Comparison of ENCODE assay signal across 20 cellular contexts in the genomic region with DNA sequence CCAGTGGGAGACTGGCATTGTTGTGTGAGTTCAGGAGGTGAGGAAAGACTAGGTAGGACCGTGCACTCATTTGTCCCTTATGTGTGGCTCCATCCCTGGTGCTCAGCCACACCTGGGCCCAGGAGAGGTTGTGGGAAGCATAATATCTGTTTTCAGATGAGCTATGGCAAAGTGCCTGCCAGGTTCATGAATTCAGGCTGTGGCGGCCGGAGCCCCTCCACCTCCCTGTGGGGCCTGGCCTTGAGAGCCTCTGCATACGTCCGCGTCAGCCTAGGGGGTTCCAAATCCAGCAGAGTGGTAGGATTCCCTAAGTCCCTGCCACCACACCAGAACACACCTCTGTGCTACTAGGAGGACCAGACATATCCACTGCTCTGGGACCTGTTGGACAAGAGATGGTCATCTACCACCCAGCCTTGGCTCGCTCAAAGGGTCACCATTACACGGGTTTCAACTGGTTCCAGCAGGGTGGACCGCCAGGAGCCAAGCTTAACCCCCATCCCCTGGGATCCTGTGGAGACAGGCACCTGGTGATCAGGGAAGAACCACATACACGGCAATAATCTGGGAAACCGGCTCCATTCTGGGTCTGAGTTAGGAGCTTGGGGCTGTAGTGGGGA. TPM values are rescaled to one million over a fixed set of nuclear protein-coding genes. Genes with fewer than 3 reads are reported as not detected.
DNase-seq lines count a peak whose midpoint lies in the region; ATAC-seq and TF ChIP-seq lines count a peak whose summit lies in the region.
"Had no signal": no experiment of that assay in that cellular context is flagged by ENCODE, and none has a peak within 500 bp of the region (broad histone marks: within the 10 kb centered on the region; RNA-seq: fewer than 3 reads in every experiment).

No MANE protein-coding gene starts in this region.

- no peak for DNase-seq in activated naive CD8-positive, alpha-beta T cell treated with anti-CD3 and anti-CD28 coated beads, Interleukin-2, amount 10 ng/mL, durations not matched to agents 7 days and 5 days
- DNase-seq in activated naive CD8-positive, alpha-beta T cell treated with anti-CD3 and anti-CD28 coated beads, Interleukin-2, amount 50 U/mL, for 24 hours, result no peak
- DNase-seq in naive thymus-derived CD4-positive, alpha-beta T cell, result no peak
- DNase-seq in type B pancreatic cell (ENCODE audit: extremely low spot score, unreplicated experiment) (no peak), SKM-1 treated with dmso at 0.1 percent for 144 hours (lab: John Stamatoyannopoulos, UW; ENCODE audit: unreplicated experiment) (no peak)
- DNase-seq: activated CD4-positive, alpha-beta T cell treated with anti-CD3 and anti-CD28 coated beads, Interleukin-2, amount 50 U/mL, for 48 hours; cortex of kidney; foreskin melanocyte; left colon; midbrain; NCI-H69; stimulated activated CD4-positive, alpha-beta T cell treated with anti-CD3 and anti-CD28 coated beads, Interleukin-4, amount 100 ng/mL, for 24 hours had no signal

- H3K27ac ChIP-seq in naive thymus-derived CD4-positive, alpha-beta T cell (ENCODE audit: low read depth, low read length), result no peak overlapping the region
- H3K27ac ChIP-seq: HL-60, SJSA1 had no signal

- H3K36me3 Mint-ChIP-seq in activated naive CD8-positive, alpha-beta T cell treated with anti-CD3 and anti-CD28 coated beads, Interleukin-2, amount 10 ng/mL, durations not matched to agents 7 days and 5 days, result peaks cover 21% of the 10 kb centered on the region
- H3K36me3 Mint-ChIP-seq in activated naive CD8-positive, alpha-beta T cell treated with anti-CD3 and anti-CD28 coated beads, Interleukin-2, amount 50 U/mL, for 24 hours (ENCODE audit: low read depth), result peaks cover 24% of the 10 kb centered on the region
- peaks cover 57% of the 10 kb centered on the region for H3K36me3 Mint-ChIP-seq in activated T-helper 17 cell treated with anti-CD3 and anti-CD28 coated beads, Interleukin-2, amount 50 U/mL, for 72 hours (ENCODE audit: low read depth)
- H3K36me3 Mint-ChIP-seq in naive thymus-derived CD4-positive, alpha-beta T cell, result peaks cover 5 to 47% (median 29%) of the 10 kb centered on the region in 5 donors
- H3K36me3 Mint-ChIP-seq in type B pancreatic cell, result peaks cover 20% of the 10 kb centered on the region

- H3K4me3 Mint-ChIP-seq in activated naive CD8-positive, alpha-beta T cell treated with anti-CD3 and anti-CD28 coated beads, Interleukin-2, amount 10 ng/mL, durations not matched to agents 7 days and 5 days, result no peak overlapping the region
- no peak overlapping the region for H3K4me3 Mint-ChIP-seq in activated naive CD8-positive, alpha-beta T cell treated with anti-CD3 and anti-CD28 coated beads, Interleukin-2, amount 50 U/mL, for 24 hours
- H3K4me3 Mint-ChIP-seq in activated T-helper 17 cell treated with anti-CD3 and anti-CD28 coated beads, Interleukin-2, amount 50 U/mL, for 72 hours, result peak overlapping the region; percentile 62
- H3K4me3 Mint-ChIP-seq in naive thymus-derived CD4-positive, alpha-beta T cell, result peak overlapping the region in 7 of 10 donors; percentile 14 to 61 (median 45)
- H3K4me3 Mint-ChIP-seq in type B pancreatic cell, result peak overlapping the region; percentile 37

- CTCF ChIA-PET in naive thymus-derived CD4-positive, alpha-beta T cell (lab: Charles Lee), result no interaction called here

- POLR2A ChIA-PET in activated naive CD8-positive, alpha-beta T cell treated with anti-CD3 and anti-CD28 coated beads, Interleukin-2, amount 10 ng/mL, durations not matched to agents 7 days and 5 days (lab: Charles Lee), result interaction anchor here (1.0 kb wide), 1 partner anchor 33 kb away, joined by 5 read pairs; no protein-coding TSS in a partner anchor
- POLR2A ChIA-PET in naive thymus-derived CD4-positive, alpha-beta T cell (lab: Charles Lee), result no interaction called here

- ATAC-seq in activated naive CD8-positive, alpha-beta T cell treated with anti-CD3 and anti-CD28 coated beads, Interleukin-2, amount 10 ng/mL, durations not matched to agents 7 days and 5 days (ENCODE audit: low read depth), result no peak
- ATAC-seq in activated naive CD8-positive, alpha-beta T cell treated with anti-CD3 and anti-CD28 coated beads, Interleukin-2, amount 50 U/mL, for 24 hours, result no peak
- ATAC-seq in activated T-helper 17 cell treated with anti-CD3 and anti-CD28 coated beads, Interleukin-2, amount 50 U/mL, for 72 hours (replicated peaks), result no peak
- no peak for ATAC-seq in naive thymus-derived CD4-positive, alpha-beta T cell
- no peak for ATAC-seq in HG03571 (IDR thresholded peaks at IDR 0.05; ENCODE audit: unreplicated experiment)
- ATAC-seq in GM21390 (IDR thresholded peaks at IDR 0.05; ENCODE audit: unreplicated experiment), result no peak
- ATAC-seq: K562, left colon had no signal

- no peak for TF ChIP-seq CTCF in type B pancreatic cell (conservative IDR thresholded peaks at IDR 0.05)

- H3K27ac Mint-ChIP-seq in activated naive CD8-positive, alpha-beta T cell treated with anti-CD3 and anti-CD28 coated beads, Interleukin-2, amount 10 ng/mL, durations not matched to agents 7 days and 5 days, result peak overlapping the region; percentile 10
- H3K27ac Mint-ChIP-seq in activated naive CD8-positive, alpha-beta T cell treated with anti-CD3 and anti-CD28 coated beads, Interleukin-2, amount 50 U/mL, for 24 hours, result no peak overlapping the region
- peak overlapping the region; percentile 58 for H3K27ac Mint-ChIP-seq in activated T-helper 17 cell treated with anti-CD3 and anti-CD28 coated beads, Interleukin-2, amount 50 U/mL, for 72 hours
- H3K27ac Mint-ChIP-seq in naive thymus-derived CD4-positive, alpha-beta T cell, result peak overlapping the region in 2 of 9 donors; percentile 31 to 49
- H3K27ac Mint-ChIP-seq in type B pancreatic cell, result no peak overlapping the region

- H3K9me3 Mint-ChIP-seq in activated naive CD8-positive, alpha-beta T cell treated with anti-CD3 and anti-CD28 coated beads, Interleukin-2, amount 10 ng/mL, durations not matched to agents 7 days and 5 days, result no peaks in the 10 kb centered on the region
- no peaks in the 10 kb centered on the region for H3K9me3 Mint-ChIP-seq in activated naive CD8-positive, alpha-beta T cell treated with anti-CD3 and anti-CD28 coated beads, Interleukin-2, amount 50 U/mL, for 24 hours
- no peaks in the 10 kb centered on the region for H3K9me3 Mint-ChIP-seq in activated T-helper 17 cell treated with anti-CD3 and anti-CD28 coated beads, Interleukin-2, amount 50 U/mL, for 72 hours
- H3K9me3 Mint-ChIP-seq in naive thymus-derived CD4-positive, alpha-beta T cell, result peaks cover 0 to 2% (median 0%) of the 10 kb centered on the region in 11 donors
- no peaks in the 10 kb centered on the region for H3K9me3 Mint-ChIP-seq in type B pancreatic cell

- peaks cover 5% of the 10 kb centered on the region for H3K27me3 Mint-ChIP-seq in activated naive CD8-positive, alpha-beta T cell treated with anti-CD3 and anti-CD28 coated beads, Interleukin-2, amount 10 ng/mL, durations not matched to agents 7 days and 5 days
- peaks cover 18% of the 10 kb centered on the region for H3K27me3 Mint-ChIP-seq in activated naive CD8-positive, alpha-beta T cell treated with anti-CD3 and anti-CD28 coated beads, Interleukin-2, amount 50 U/mL, for 24 hours
- no peaks in the 10 kb centered on the region for H3K27me3 Mint-ChIP-seq in activated T-helper 17 cell treated with anti-CD3 and anti-CD28 coated beads, Interleukin-2, amount 50 U/mL, for 72 hours
- peaks cover 0 to 12% (median 6%) of the 10 kb centered on the region in 5 donors for H3K27me3 Mint-ChIP-seq in naive thymus-derived CD4-positive, alpha-beta T cell
- H3K27me3 Mint-ChIP-seq in type B pancreatic cell, result peaks cover 34% of the 10 kb centered on the region

- no peaks in the 10 kb centered on the region for H3K9me3 ChIP-seq in naive thymus-derived CD4-positive, alpha-beta T cell (ENCODE audit: control insufficient read depth in 2 of 3, low read length in 3 of 3)
- H3K9me3 ChIP-seq: ascending aorta, ovary had no signal

- H3K4me1 ChIP-seq in naive thymus-derived CD4-positive, alpha-beta T cell (ENCODE audit: control insufficient read depth in 2 of 2, insufficient read depth in 2 of 2, low read length in 2 of 2), result peaks cover 0 to 4% of the 10 kb centered on the region in 2 donors

- H3K36me3 ChIP-seq in naive thymus-derived CD4-positive, alpha-beta T cell (ENCODE audit: control insufficient read depth in 2 of 3, insufficient read depth in 3 of 3, low read length in 3 of 3), result peaks cover 0 to 41% (median 8%) of the 10 kb centered on the region in 3 experiments
- H3K36me3 ChIP-seq: ovary had no signal

- H3K27me3 ChIP-seq in naive thymus-derived CD4-positive, alpha-beta T cell (ENCODE audit: control insufficient read depth in 2 of 2, insufficient read depth in 2 of 2, low read length in 2 of 2), result no peaks in the 10 kb centered on the region
- H3K27me3 ChIP-seq: ascending aorta, ovary, SJSA1 had no signal

- intact Hi-C loops in naive thymus-derived CD4-positive, alpha-beta T cell (cut with micrococcal nuclease), result no loop called here

- H3K4me1 Mint-ChIP-seq in activated naive CD8-positive, alpha-beta T cell treated with anti-CD3 and anti-CD28 coated beads, Interleukin-2, amount 10 ng/mL, durations not matched to agents 7 days and 5 days, result peaks cover 22% of the 10 kb centered on the region
- peaks cover 11% of the 10 kb centered on the region for H3K4me1 Mint-ChIP-seq in activated naive CD8-positive, alpha-beta T cell treated with anti-CD3 and anti-CD28 coated beads, Interleukin-2, amount 50 U/mL, for 24 hours
- peaks cover 13% of the 10 kb centered on the region for H3K4me1 Mint-ChIP-seq in activated T-helper 17 cell treated with anti-CD3 and anti-CD28 coated beads, Interleukin-2, amount 50 U/mL, for 72 hours
- H3K4me1 Mint-ChIP-seq in naive thymus-derived CD4-positive, alpha-beta T cell, result peaks cover 6 to 31% (median 10%) of the 10 kb centered on the region in 7 donors
- H3K4me1 Mint-ChIP-seq in type B pancreatic cell (ENCODE audit: unreplicated experiment), result no peaks in the 10 kb centered on the region

- H3K4me3 ChIP-seq in naive thymus-derived CD4-positive, alpha-beta T cell (ENCODE audit: low read length), result no peak overlapping the region
- H3K4me3 ChIP-seq: ascending aorta, K562, ovary, SJSA1 had no signal

RNA-seq across cellular contexts. Expression of a gene that starts 2.0 kb away (rescaled TPM):
- 10 to 100 TPM in 1 of 2 experiments, 1 to 10 TPM in 1; 9.0 to 10.1 TPM for total RNA-seq in activated naive CD8-positive, alpha-beta T cell treated with anti-CD3 and anti-CD28 coated beads, Interleukin-2, amount 10 ng/mL, durations not matched to agents 7 days and 5 days
- 10 to 100 TPM in 1 of 2 donors, 1 to 10 TPM in 1; 8.3 to 12.3 TPM for total RNA-seq in activated T-helper 17 cell treated with anti-CD3 and anti-CD28 coated beads, Interleukin-2, amount 50 U/mL, for 72 hours
- 10 to 100 TPM in 1 of 5 experiments, 1 to 10 TPM in 4; 1.9 to 13.2 (median 2.7) TPM for total RNA-seq in naive thymus-derived CD4-positive, alpha-beta T cell
- 1 to 10 TPM in 1 of 2 donors, under 1 TPM in 1; 0.78 to 2.4 TPM for polyA plus RNA-seq in naive thymus-derived CD4-positive, alpha-beta T cell
- 9.7 and 11.0 TPM in 2 replicates for total RNA-seq in type B pancreatic cell (ENCODE audit: low replicate concordance)

RNA-seq across cellular contexts. Expression of a gene that starts 10.9 kb away (rescaled TPM):
- 10 to 100 TPM; 77.3 to 81.7 TPM for total RNA-seq in activated naive CD8-positive, alpha-beta T cell treated with anti-CD3 and anti-CD28 coated beads, Interleukin-2, amount 10 ng/mL, durations not matched to agents 7 days and 5 days
- total RNA-seq in activated T-helper 17 cell treated with anti-CD3 and anti-CD28 coated beads, Interleukin-2, amount 50 U/mL, for 72 hours, result 10 to 100 TPM; 36.3 to 65.9 TPM
- 10 to 100 TPM; 47.0 to 92.8 (median 52.8) TPM for total RNA-seq in naive thymus-derived CD4-positive, alpha-beta T cell
- polyA plus RNA-seq in naive thymus-derived CD4-positive, alpha-beta T cell, result 10 to 100 TPM; 69.8 to 71.1 TPM
- 6.2 and 14.8 TPM in 2 replicates for total RNA-seq in type B pancreatic cell (ENCODE audit: low replicate concordance)

RNA-seq across cellular contexts. Expression of a gene that starts 11.0 kb away (rescaled TPM):
- 10 to 100 TPM; 34.1 to 41.3 TPM for total RNA-seq in activated naive CD8-positive, alpha-beta T cell treated with anti-CD3 and anti-CD28 coated beads, Interleukin-2, amount 10 ng/mL, durations not matched to agents 7 days and 5 days
- 100 to 1,000 TPM in 1 of 2 donors, 10 to 100 TPM in 1; 33.1 to 108 TPM for total RNA-seq in activated T-helper 17 cell treated with anti-CD3 and anti-CD28 coated beads, Interleukin-2, amount 50 U/mL, for 72 hours
- 10 to 100 TPM in 2 of 5 experiments, 1 to 10 TPM in 3; 8.7 to 84.7 (median 9.7) TPM for total RNA-seq in naive thymus-derived CD4-positive, alpha-beta T cell
- 1 to 10 TPM; 5.2 to 7.8 TPM for polyA plus RNA-seq in naive thymus-derived CD4-positive, alpha-beta T cell
- total RNA-seq in type B pancreatic cell (ENCODE audit: low replicate concordance), result 4.5 and 9.2 TPM in 2 replicates

RNA-seq across cellular contexts. Expression of a gene that starts 15.8 kb away (rescaled TPM):
- 10 to 100 TPM; 61.5 to 76.8 TPM for total RNA-seq in activated naive CD8-positive, alpha-beta T cell treated with anti-CD3 and anti-CD28 coated beads, Interleukin-2, amount 10 ng/mL, durations not matched to agents 7 days and 5 days
- total RNA-seq in activated T-helper 17 cell treated with anti-CD3 and anti-CD28 coated beads, Interleukin-2, amount 50 U/mL, for 72 hours, result 100 to 1,000 TPM in 1 of 2 donors, 10 to 100 TPM in 1; 71.3 to 325 TPM
- 100 to 1,000 TPM in 1 of 5 experiments, 10 to 100 TPM in 2, 1 to 10 TPM in 2; 9.9 to 150 (median 15.5) TPM for total RNA-seq in naive thymus-derived CD4-positive, alpha-beta T cell
- not detected for polyA plus RNA-seq in naive thymus-derived CD4-positive, alpha-beta T cell
- 10.4 and 11.1 TPM in 2 replicates for total RNA-seq in type B pancreatic cell (ENCODE audit: low replicate concordance)

RNA-seq across cellular contexts. Expression of a gene that starts 21.6 kb away (rescaled TPM):
- total RNA-seq in activated naive CD8-positive, alpha-beta T cell treated with anti-CD3 and anti-CD28 coated beads, Interleukin-2, amount 10 ng/mL, durations not matched to agents 7 days and 5 days, result 10 to 100 TPM; 17.7 to 18.6 TPM
- total RNA-seq in activated T-helper 17 cell treated with anti-CD3 and anti-CD28 coated beads, Interleukin-2, amount 50 U/mL, for 72 hours, result 100 to 1,000 TPM in 1 of 2 donors, 10 to 100 TPM in 1; 30.0 to 194 TPM
- 10 to 100 TPM in 1 of 5 experiments, 1 to 10 TPM in 3, under 1 TPM in 1; 0.89 to 66.0 (median 1.8) TPM for total RNA-seq in naive thymus-derived CD4-positive, alpha-beta T cell
- not detected for polyA plus RNA-seq in naive thymus-derived CD4-positive, alpha-beta T cell
- total RNA-seq in type B pancreatic cell (ENCODE audit: low replicate concordance), result 8.4 and 17.5 TPM in 2 replicates

Comparison
In these comparisons a context has a peak if more than half of its experiments do, and no peak if none do; other contexts are left out.
1. H3K27ac Mint-ChIP-seq: peak in activated naive CD8-positive, alpha-beta T cell treated with anti-CD3 and anti-CD28 coated beads, Interleukin-2, amount 10 ng/mL, durations not matched to agents 7 days and 5 days (single experiment) and activated T-helper 17 cell treated with anti-CD3 and anti-CD28 coated beads, Interleukin-2, amount 50 U/mL, for 72 hours (single experiment); none in activated naive CD8-positive, alpha-beta T cell treated with anti-CD3 and anti-CD28 coated beads, Interleukin-2, amount 50 U/mL, for 24 hours (single experiment) and type B pancreatic cell (single experiment).
2. H3K4me3 Mint-ChIP-seq: peak in activated T-helper 17 cell treated with anti-CD3 and anti-CD28 coated beads, Interleukin-2, amount 50 U/mL, for 72 hours (single experiment), naive thymus-derived CD4-positive, alpha-beta T cell (7 of 10) and type B pancreatic cell (single experiment); none in activated naive CD8-positive, alpha-beta T cell treated with anti-CD3 and anti-CD28 coated beads, Interleukin-2, amount 10 ng/mL, durations not matched to agents 7 days and 5 days (single experiment) and activated naive CD8-positive, alpha-beta T cell treated with anti-CD3 and anti-CD28 coated beads, Interleukin-2, amount 50 U/mL, for 24 hours (single experiment).